19 cellular contexts compared by ENCODE assay signal in the genomic region with DNA sequence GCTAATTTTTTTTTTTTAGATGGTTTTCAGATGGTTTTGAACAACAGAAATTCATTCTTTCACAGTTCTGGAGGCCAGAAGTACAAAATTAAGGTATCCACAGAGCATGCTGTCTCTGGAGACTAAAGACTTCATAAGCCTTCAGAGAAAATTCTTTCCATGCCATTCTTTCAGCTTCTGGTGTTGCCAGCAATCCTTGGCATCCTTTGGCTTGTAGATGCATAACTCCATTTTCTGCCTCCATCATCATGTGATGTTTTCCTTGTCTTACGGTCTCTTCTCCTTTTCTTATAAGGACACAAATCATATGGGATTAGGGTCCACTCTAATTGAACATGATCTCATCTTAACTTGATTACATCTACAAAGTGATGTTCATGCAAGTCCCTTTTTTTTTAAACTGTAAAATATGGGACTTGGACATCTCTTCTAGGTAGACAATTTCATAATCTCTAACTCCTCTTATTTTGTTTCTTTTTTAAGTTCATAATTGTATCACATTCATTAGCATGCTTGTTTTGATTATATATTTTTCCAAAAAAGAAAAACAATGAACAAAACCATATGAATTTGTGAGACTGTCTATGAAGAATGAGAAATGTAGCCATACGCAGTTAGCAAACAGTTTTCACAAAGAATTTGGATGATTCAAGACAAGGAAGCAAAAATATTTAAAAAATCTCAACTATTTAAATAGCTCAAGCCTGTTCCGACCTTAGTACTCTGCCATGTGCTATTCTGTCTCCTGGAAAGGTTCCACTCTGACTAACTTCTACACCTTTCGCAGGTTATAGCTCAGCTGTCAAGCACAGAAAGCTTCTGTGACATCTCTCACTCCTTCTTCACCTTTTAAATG. TPM values are rescaled to one million over a fixed set of nuclear protein-coding genes. Genes with fewer than 3 reads are reported as not detected.
DNase-seq lines count a peak whose midpoint lies in the region; ATAC-seq and TF ChIP-seq lines count a peak whose summit lies in the region.
"Had no signal": no experiment of that assay in that cellular context is flagged by ENCODE, and none has a peak within 500 bp of the region (broad histone marks: within the 10 kb centered on the region; RNA-seq: fewer than 3 reads in every experiment).

No MANE protein-coding gene starts in this region.

- H3K27me3 Mint-ChIP-seq in osteocyte (ENCODE audit: unreplicated experiment): no peaks in the 10 kb centered on the region
- no peaks in the 10 kb centered on the region for H3K27me3 Mint-ChIP-seq in immature natural killer cell (ENCODE audit: low read depth in 3 of 3)

- CTCF ChIA-PET in RWPE1 (lab: Yijun Ruan, JAX): no interaction called here

- peaks cover 29% of the 10 kb centered on the region for H3K4me1 Mint-ChIP-seq in osteocyte (ENCODE audit: unreplicated experiment)
- no peaks in the 10 kb centered on the region for H3K4me1 Mint-ChIP-seq in immature natural killer cell

- H3K9me3 Mint-ChIP-seq in osteocyte (ENCODE audit: unreplicated experiment) (no peaks in the 10 kb centered on the region), immature natural killer cell (peaks cover 0 to 7% (median 1%) of the 10 kb centered on the region in 6 donors)

- ATAC-seq in HG02642 (IDR thresholded peaks at IDR 0.05; ENCODE audit: poor library complexity, unreplicated experiment): no peak
- ATAC-seq: activated CD4-positive, alpha-beta T cell treated with anti-CD3 and anti-CD28 coated beads for 36 hours had no signal

- POLR2A ChIA-PET in RWPE1 (lab: Yijun Ruan, JAX; ENCODE audit: low non-redundant PET): no interaction called here

- DNase-seq in EL: peak; percentile 72
- DNase-seq in RWPE1 (ENCODE audit: low spot score): peak; percentile 7
- peak; percentile 59 for DNase-seq in fibroblast of peridontal ligament (ENCODE audit: extremely low read depth)
- no peak for DNase-seq in osteocyte (ENCODE audit: extremely low spot score, unreplicated experiment)
- DNase-seq in activated CD4-positive, alpha-beta T cell treated with anti-CD3 and anti-CD28 coated beads, Interleukin-2, amount 50 U/mL, for 1 hour: no peak
- no peak for DNase-seq in T-helper 1 cell
- no peak for DNase-seq in immature natural killer cell
- DNase-seq: activated CD4-positive, alpha-beta T cell treated with anti-CD3 and anti-CD28 coated beads for 36 hours; amygdala; foreskin melanocyte; kidney; NCI-H2029 treated with DMSO at 0.1 percent for 48 hours; NCI-H774; stimulated activated CD4-positive, alpha-beta T cell treated with anti-CD3 and anti-CD28 coated beads, Interleukin-1b, Interleukin-23, amount 100 ng/mL, for 48 hours; stimulated activated CD8-positive, alpha-beta memory T cell treated with anti-CD3 and anti-CD28 coated beads, Interleukin-4, amount 100 ng/mL, for 48 hours; T-helper 2 cell; tibial artery had no signal

- no peak overlapping the region for H3K27ac ChIP-seq in RWPE1
- H3K27ac ChIP-seq: prostate gland, tibial artery had no signal

- H3K36me3 Mint-ChIP-seq in osteocyte (ENCODE audit: unreplicated experiment) (no peaks in the 10 kb centered on the region), immature natural killer cell (no peaks in the 10 kb centered on the region)

- TF ChIP-seq CTCF in RWPE1 (conservative IDR thresholded peaks at IDR 0.05; ENCODE audit: low read depth) (no peak), osteocyte (IDR thresholded peaks at IDR 0.05) (no peak)

- H3K27ac Mint-ChIP-seq in osteocyte (ENCODE audit: unreplicated experiment): peak overlapping the region; percentile 71
- H3K27ac Mint-ChIP-seq in immature natural killer cell: no peak overlapping the region
- H3K27ac Mint-ChIP-seq: activated CD4-positive, alpha-beta T cell treated with anti-CD3 and anti-CD28 coated beads for 36 hours had no signal

- peak overlapping the region; percentile 19 for H3K4me3 Mint-ChIP-seq in osteocyte (ENCODE audit: unreplicated experiment)
- H3K4me3 Mint-ChIP-seq in immature natural killer cell: no peak overlapping the region
- H3K4me3 Mint-ChIP-seq: activated CD4-positive, alpha-beta T cell treated with anti-CD3 and anti-CD28 coated beads for 36 hours had no signal

RNA-seq across cellular contexts. Expression of gene GIMD1, which starts 53.1 kb away (rescaled TPM):
- total RNA-seq in osteocyte: not detected in 2 replicates
- polyA plus RNA-seq in immature natural killer cell: not detected
- total RNA-seq: activated CD4-positive, alpha-beta T cell treated with anti-CD3 and anti-CD28 coated beads for 36 hours; kidney; prostate gland had no signal

Comparison
In these comparisons a context has a peak if more than half of its experiments do, and no peak if none do; other contexts are left out.
1. DNase-seq: peak in EL (single experiment), RWPE1 (single experiment) and fibroblast of peridontal ligament (single experiment); none in osteocyte (single experiment), activated CD4-positive, alpha-beta T cell treated with anti-CD3 and anti-CD28 coated beads, Interleukin-2, amount 50 U/mL, for 1 hour (single experiment), T-helper 1 cell (0 of 5) and immature natural killer cell (0 of 3).